In genomic region chr10:58824396-58824795, GRCh38 we compare ENCODE assay signal across 34 cellular contexts.
"Had no signal": no experiment of that assay in that cellular context is flagged by ENCODE, and none has a peak within 500 bp of the region (broad histone marks: within the 10 kb centered on the region; RNA-seq: fewer than 3 reads in every experiment).

No MANE protein-coding gene starts in this region.

- ATAC-seq: activated naive CD4-positive, alpha-beta T cell treated with anti-CD3 and anti-CD28 coated beads, Interleukin-2, amount 50 U/mL, for 72 hours; activated naive CD8-positive, alpha-beta T cell treated with anti-CD3 and anti-CD28 coated beads, Interleukin-2, amount 50 U/mL, for 24 hours; activated T-cell treated with anti-CD3 and anti-CD28 coated beads, Interleukin-2, amount 50 U/mL, for 4 hours; activated T-cell treated with anti-CD3 and anti-CD28 coated beads, Interleukin-2, amount 50 U/mL, for 72 hours; activated T-helper 17 cell treated with anti-CD3 and anti-CD28 coated beads, Interleukin-2, amount 50 U/mL, for 72 hours; body of pancreas had no signal

- H3K27me3 ChIP-seq: adrenal gland, ascending aorta, body of pancreas, brain microvascular endothelial cell, breast epithelium, cardiac muscle cell had no signal

- DNase-seq: activated effector memory CD4-positive, alpha-beta T cell treated with anti-CD3 and anti-CD28 coated beads, Interleukin-2, amount 50 U/mL, for 16 hours; activated effector memory CD4-positive, alpha-beta T cell treated with Interleukin-2 at 50 U/mL for 16 hours; activated gamma-delta T cell; activated gamma-delta T cell treated with Interleukin-2 at 50 U/mL for 16 hours; activated naive CD4-positive, alpha-beta T cell; activated naive CD4-positive, alpha-beta T cell treated with anti-CD3 and anti-CD28 coated beads for 36 hours; activated naive CD4-positive, alpha-beta T cell treated with anti-CD3 and anti-CD28 coated beads, Interleukin-2, amount 10 ng/mL, durations not matched to agents 7 days and 5 days; activated naive CD4-positive, alpha-beta T cell treated with anti-CD3 and anti-CD28 coated beads, Interleukin-2, amount 50 U/mL, for 16 hours; activated naive CD4-positive, alpha-beta T cell treated with Interleukin-2 at 50 U/mL for 16 hours; activated naive CD8-positive, alpha-beta T cell treated with anti-CD3 and anti-CD28 coated beads for 36 hours; activated naive CD8-positive, alpha-beta T cell treated with anti-CD3 and anti-CD28 coated beads, Interleukin-2, amount 10 ng/mL, durations not matched to agents 7 days and 5 days; activated naive CD8-positive, alpha-beta T cell treated with anti-CD3 and anti-CD28 coated beads, Interleukin-2, amount 50 U/mL, for 24 hours; activated T-cell treated with anti-CD3 and anti-CD28 coated beads, Interleukin-2, amount 50 U/mL, for 1 hour; activated T-cell treated with anti-CD3 and anti-CD28 coated beads, Interleukin-2, amount 50 U/mL, for 24 hours; activated T-cell treated with anti-CD3 and anti-CD28 coated beads, Interleukin-2, amount 50 U/mL, for 4 hours; activated T-cell treated with anti-CD3 and anti-CD28 coated beads, Interleukin-2, amount 50 U/mL, for 48 hours; activated T-cell treated with anti-CD3 and anti-CD28 coated beads, Interleukin-2, amount 50 U/mL, for 72 hours; adrenal gland; amniotic stem cell; amygdala; anterior cingulate cortex; aorta; body of pancreas; brain microvascular endothelial cell; caudate nucleus; central memory CD4-positive, alpha-beta T cell; cerebellar nuclear complex had no signal

- FAIRE-seq: astrocyte, bronchial epithelial cell had no signal

- H3K27ac ChIP-seq: adrenal gland, ascending aorta, body of pancreas, brain microvascular endothelial cell, breast epithelium, cardiac muscle cell had no signal

- H3K4me3 ChIP-seq: adrenal gland, ascending aorta, body of pancreas, breast epithelium, cardiac muscle cell had no signal

- H3K9me3 ChIP-seq: ascending aorta, body of pancreas, breast epithelium had no signal

- H3K4me1 ChIP-seq: ascending aorta, body of pancreas had no signal

- H3K36me3 ChIP-seq: adrenal gland, brain microvascular endothelial cell, breast epithelium, cardiac muscle cell had no signal
